In genomic region chr17:43125967-43126910, GRCh38 we compare ENCODE assay signal across 1 cellular context.
TF ChIP-seq lines count a peak whose summit lies in the region.

No MANE protein-coding gene starts in this region.

TF ChIP-seq in HepG2, 621 proteins besides CTCF, POLR2A, EP300 and RAD21 (continued from another document and continues in another):
- no peak for TF ChIP-seq ZBTB39 (CRISPR knock-in tag; IDR thresholded peaks at IDR 0.05)
- no peak; the same call in 1 of the 2 replicates for TF ChIP-seq PAX8 (CRISPR knock-in tag; IDR thresholded peaks at IDR 0.05; ENCODE audit: borderline replicate concordance)
- no peak for TF ChIP-seq REXO4 (CRISPR knock-in tag; IDR thresholded peaks at IDR 0.05; ENCODE audit: borderline replicate concordance)
- TF ChIP-seq ZNF589 (CRISPR knock-in tag; conservative IDR thresholded peaks at IDR 0.05), result no peak
- TF ChIP-seq ZSCAN20 (CRISPR knock-in tag; IDR thresholded peaks at IDR 0.05; ENCODE audit: borderline replicate concordance), result no peak
- no peak for TF ChIP-seq WIZ (CRISPR knock-in tag; IDR thresholded peaks at IDR 0.05)
- TF ChIP-seq KLF13 (CRISPR knock-in tag; IDR thresholded peaks at IDR 0.05), result no peak
- TF ChIP-seq NONO (IDR thresholded peaks at IDR 0.05), result no peak
- TF ChIP-seq NONO (CRISPR knock-in tag; conservative IDR thresholded peaks at IDR 0.05), result no peak; the same call in 1 of the 2 replicates
- 0 out of 2 replicates have a peak, but pooled peaks have one; percentile 25 for TF ChIP-seq PRDM10 (CRISPR knock-in tag; IDR thresholded peaks at IDR 0.05; ENCODE audit: low read depth)
- TF ChIP-seq ZNF557 (CRISPR knock-in tag; IDR thresholded peaks at IDR 0.05), result 0 out of 2 replicates have a peak, but pooled peaks have one; percentile 9
- TF ChIP-seq ZNF687 (CRISPR knock-in tag; IDR thresholded peaks at IDR 0.05), result peak; percentile 66
- TF ChIP-seq BORCS8-MEF2B (CRISPR knock-in tag; IDR thresholded peaks at IDR 0.05), result no peak
- no peak for TF ChIP-seq MXD1 (CRISPR knock-in tag; IDR thresholded peaks at IDR 0.05)
- no peak for TF ChIP-seq NFE2L2 (IDR thresholded peaks at IDR 0.05; ENCODE audit: low read length)
- no peak for TF ChIP-seq TEAD3 (CRISPR knock-in tag; optimal IDR thresholded peaks at IDR 0.05; ENCODE audit: borderline replicate concordance)
- TF ChIP-seq NKX3-1 (CRISPR knock-in tag; IDR thresholded peaks at IDR 0.05), result no peak
- TF ChIP-seq STAT6 (CRISPR knock-in tag; IDR thresholded peaks at IDR 0.05; ENCODE audit: borderline replicate concordance), result no peak
- peak; percentile 53; the same call in 1 of the 2 replicates for TF ChIP-seq ZFP91 (CRISPR knock-in tag; IDR thresholded peaks at IDR 0.05; ENCODE audit: borderline replicate concordance)
- no peak for TF ChIP-seq MED8 (CRISPR knock-in tag; IDR thresholded peaks at IDR 0.05; ENCODE audit: insufficient replicate concordance)
- TF ChIP-seq ZFP36 (IDR thresholded peaks at IDR 0.05; ENCODE audit: borderline replicate concordance, low read depth, low read length, partially characterized antibody), result no peak
- TF ChIP-seq KDM5B (CRISPR knock-in tag; IDR thresholded peaks at IDR 0.05; ENCODE audit: borderline replicate concordance), result 0 out of 2 replicates have a peak, but pooled peaks have one; percentile 73
- TF ChIP-seq UBTF (CRISPR knock-in tag; IDR thresholded peaks at IDR 0.05), result peak; percentile 47; the same call in 1 of the 2 replicates
- TF ChIP-seq ZNF382 (CRISPR knock-in tag; IDR thresholded peaks at IDR 0.05; ENCODE audit: borderline replicate concordance), result no peak
- TF ChIP-seq PCBP2 (optimal IDR thresholded peaks at IDR 0.05; ENCODE audit: low read depth, low read length, poor library complexity, severe bottlenecking), result no peak
- no peak for TF ChIP-seq PRPF4 (IDR thresholded peaks at IDR 0.05; ENCODE audit: low read depth, low read length, poor library complexity, severe bottlenecking)
- TF ChIP-seq GFI1 (CRISPR knock-in tag; IDR thresholded peaks at IDR 0.05; ENCODE audit: borderline replicate concordance), result peak; percentile 53; the same call in 1 of the 2 replicates
- peak; percentile 63 for TF ChIP-seq AGO2 (optimal IDR thresholded peaks at IDR 0.05; ENCODE audit: low read depth, low read length)
- TF ChIP-seq TBX2 (CRISPR knock-in tag; IDR thresholded peaks at IDR 0.05; ENCODE audit: borderline replicate concordance), result 0 out of 2 replicates have a peak, but pooled peaks have one; percentile 15
- no peak for TF ChIP-seq TRIM24 (CRISPR knock-in tag; IDR thresholded peaks at IDR 0.05)
- TF ChIP-seq ZNF343 (CRISPR knock-in tag; IDR thresholded peaks at IDR 0.05), result no peak
- TF ChIP-seq CREM (IDR thresholded peaks at IDR 0.05), result no peak
- no peak for TF ChIP-seq CREM (CRISPR knock-in tag; IDR thresholded peaks at IDR 0.05)
- TF ChIP-seq MYNN (CRISPR knock-in tag; IDR thresholded peaks at IDR 0.05; ENCODE audit: low read depth), result no peak
- TF ChIP-seq ZNF124 (CRISPR knock-in tag; IDR thresholded peaks at IDR 0.05), result no peak
- TF ChIP-seq ATF7 (IDR thresholded peaks at IDR 0.05), result no peak
- no peak for TF ChIP-seq ATF7 (CRISPR knock-in tag; IDR thresholded peaks at IDR 0.05)
- peak; percentile 100 for TF ChIP-seq ZNF850 (CRISPR knock-in tag; conservative IDR thresholded peaks at IDR 0.05)
- TF ChIP-seq MYPOP (CRISPR knock-in tag; IDR thresholded peaks at IDR 0.05), result peak; percentile 67
- 0 out of 2 replicates have a peak, but pooled peaks have one; percentile 16 for TF ChIP-seq HOXA7 (CRISPR knock-in tag; IDR thresholded peaks at IDR 0.05)
- TF ChIP-seq HINFP (CRISPR knock-in tag; IDR thresholded peaks at IDR 0.05; ENCODE audit: low read depth), result peak; percentile 67; the same call in 1 of the 2 replicates
- TF ChIP-seq PRMT3 (CRISPR knock-in tag; IDR thresholded peaks at IDR 0.05; ENCODE audit: borderline replicate concordance, low read depth), result no peak
